1 cellular context compared by ENCODE assay signal in the genomic region with DNA sequence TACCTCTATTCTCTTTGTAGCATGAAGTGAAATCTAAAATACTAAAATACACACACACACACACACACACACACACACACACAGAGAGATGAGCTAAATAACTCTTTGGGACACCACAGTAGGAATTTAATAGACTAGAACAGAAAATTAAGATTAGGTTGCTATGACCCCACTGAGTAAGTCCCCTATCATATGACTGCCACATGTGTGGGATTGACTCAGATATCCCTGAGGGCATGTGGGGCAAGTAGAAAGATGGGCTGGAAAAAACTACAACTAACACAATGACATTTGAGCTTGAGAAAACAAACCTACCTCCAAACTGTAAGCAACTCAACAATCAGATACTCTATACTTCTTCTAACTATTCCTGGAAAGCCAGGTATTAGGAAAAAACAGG.
TF ChIP-seq lines count a peak whose summit lies in the region.

No MANE protein-coding gene starts in this region.

TF ChIP-seq in HEK293, 187 proteins besides CTCF, POLR2A, EP300 and RAD21 (continued from another document):
- no peak for TF ChIP-seq ZNF157 (tag by site-specific recombination; IDR thresholded peaks at IDR 0.05)
- no peak for TF ChIP-seq ZNF416 (tag by site-specific recombination; IDR thresholded peaks at IDR 0.05)
- TF ChIP-seq ZNF585B (tag by site-specific recombination; IDR thresholded peaks at IDR 0.05): no peak
- TF ChIP-seq ZNF184 (tag by site-specific recombination; IDR thresholded peaks at IDR 0.05): no peak
- TF ChIP-seq ZNF2 (tag by site-specific recombination; IDR thresholded peaks at IDR 0.05): no peak
- TF ChIP-seq, protein P1, sequence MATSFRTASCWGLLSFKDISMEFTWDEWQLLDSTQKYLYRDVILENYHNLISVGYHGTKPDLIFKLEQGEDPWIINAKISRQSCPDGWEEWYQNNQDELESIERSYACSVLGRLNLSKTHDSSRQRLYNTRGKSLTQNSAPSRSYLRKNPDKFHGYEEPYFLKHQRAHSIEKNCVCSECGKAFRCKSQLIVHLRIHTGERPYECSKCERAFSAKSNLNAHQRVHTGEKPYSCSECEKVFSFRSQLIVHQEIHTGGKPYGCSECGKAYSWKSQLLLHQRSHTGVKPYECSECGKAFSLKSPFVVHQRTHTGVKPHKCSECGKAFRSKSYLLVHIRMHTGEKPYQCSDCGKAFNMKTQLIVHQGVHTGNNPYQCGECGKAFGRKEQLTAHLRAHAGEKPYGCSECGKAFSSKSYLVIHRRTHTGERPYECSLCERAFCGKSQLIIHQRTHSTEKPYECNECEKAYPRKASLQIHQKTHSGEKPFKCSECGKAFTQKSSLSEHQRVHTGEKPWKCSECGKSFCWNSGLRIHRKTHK (tag by site-specific recombination; IDR thresholded peaks at IDR 0.05): no peak
- TF ChIP-seq BCL6B (tag by site-specific recombination; IDR thresholded peaks at IDR 0.05): peak; percentile 99
- TF ChIP-seq KLF7 (tag by site-specific recombination; IDR thresholded peaks at IDR 0.05; ENCODE audit: borderline replicate concordance): no peak
- no peak for TF ChIP-seq ZNF621 (tag by site-specific recombination; IDR thresholded peaks at IDR 0.05)
